24 cellular contexts compared by ENCODE assay signal in genomic region chr4:167613381-167613780, GRCh38.
"Had no signal": no experiment of that assay in that cellular context is flagged by ENCODE, and none has a peak within 500 bp of the region (broad histone marks: within the 10 kb centered on the region; RNA-seq: fewer than 3 reads in every experiment).

No MANE protein-coding gene starts in this region.

- ATAC-seq: activated CD4-positive, alpha-beta T cell treated with anti-CD3 and anti-CD28 coated beads for 36 hours; activated CD8-positive, alpha-beta memory T cell treated with anti-CD3 and anti-CD28 coated beads, Interleukin-2, amount 10 ng/mL, durations not matched to agents 7 days and 5 days; activated CD8-positive, alpha-beta T cell treated with anti-CD3 and anti-CD28 coated beads, Interleukin-2, amount 10 ng/mL, durations not matched to agents 7 days and 5 days; activated naive CD4-positive, alpha-beta T cell treated with anti-CD3 and anti-CD28 coated beads, Interleukin-2, amount 50 U/mL, for 72 hours; activated T-cell treated with anti-CD3 and anti-CD28 coated beads, Interleukin-2, amount 50 U/mL, for 72 hours; esophagus mucosa; gastrocnemius medialis had no signal

- DNase-seq: activated CD4-positive, alpha-beta memory T cell treated with anti-CD3 and anti-CD28 coated beads for 36 hours; activated CD4-positive, alpha-beta T cell treated with anti-CD3 and anti-CD28 coated beads for 36 hours; activated CD4-positive, alpha-beta T cell treated with anti-CD3 and anti-CD28 coated beads, Interleukin-2, amount 10 ng/mL, durations not matched to agents 24 days and 14 days; activated CD4-positive, CD25-positive, alpha-beta regulatory T cell; activated CD4-positive, CD25-positive, alpha-beta regulatory T cell treated with anti-CD3 and anti-CD28 coated beads, Interleukin-2, amount 50 U/mL, for 72 hours; activated CD8-positive, alpha-beta memory T cell treated with anti-CD3 and anti-CD28 coated beads, Interleukin-2, amount 10 ng/mL, durations not matched to agents 7 days and 5 days; activated CD8-positive, alpha-beta memory T cell treated with anti-CD3 and anti-CD28 coated beads, Interleukin-2, amount 50 U/mL, for 4 hours; activated CD8-positive, alpha-beta T cell treated with anti-CD3 and anti-CD28 coated beads, Interleukin-2, amount 10 ng/mL, durations not matched to agents 7 days and 5 days; activated gamma-delta T cell; activated naive CD4-positive, alpha-beta T cell; activated naive CD4-positive, alpha-beta T cell treated with anti-CD3 and anti-CD28 coated beads, Interleukin-2, amount 10 ng/mL, durations not matched to agents 7 days and 5 days; activated naive CD8-positive, alpha-beta T cell treated with anti-CD3 and anti-CD28 coated beads, Interleukin-2, amount 10 ng/mL, durations not matched to agents 7 days and 5 days; activated T-cell treated with anti-CD3 and anti-CD28 coated beads, Interleukin-2, amount 50 U/mL, for 24 hours; activated T-cell treated with anti-CD3 and anti-CD28 coated beads, Interleukin-2, amount 50 U/mL, for 72 hours; central memory CD4-positive, alpha-beta T cell; cerebellar nuclear complex; dorsolateral prefrontal cortex; effector memory CD4-positive, alpha-beta T cell; endodermal cell; foreskin fibroblast; gastrocnemius medialis; T-helper 2 cell had no signal
